ENCODE assay signal across 8 cellular contexts in genomic region chr11:102341844-102342318, GRCh38. TPM values are rescaled to one million over a fixed set of nuclear protein-coding genes. Genes with fewer than 3 reads are reported as not detected.
DNase-seq lines count a peak whose midpoint lies in the region; ATAC-seq and TF ChIP-seq lines count a peak whose summit lies in the region.

No MANE protein-coding gene starts in this region.

- no peak overlapping the region for H3K27ac Mint-ChIP-seq in activated CD8-positive, alpha-beta T cell treated with anti-CD3 and anti-CD28 coated beads for 36 hours
- H3K27ac Mint-ChIP-seq in effector memory CD8-positive, alpha-beta T cell, result no peak overlapping the region
- no peak overlapping the region for H3K27ac Mint-ChIP-seq in stimulated activated memory B cell treated with anti-CD40 and anti-IgM and Interleukin-4, amounts not matched to agents 10 μg/mL and 1 μg/mL and 100 μg/mL, for 72 hours

- CTCF ChIA-PET in activated CD8-positive, alpha-beta T cell treated with anti-CD3 and anti-CD28 coated beads for 36 hours (lab: Charles Lee), result interaction anchor here (0.7 to 10.4 kb wide), 66 partner anchors 8 to 329 kb away, joined by 3 to 204 read pairs (median 6); partner anchors contain the start of gene BIRC3

- H3K23ac ChIP-seq in mesenchymal stem cell (ENCODE audit: low read length in 2 of 2), result no peak overlapping the region

- no peaks in the 10 kb centered on the region for H3K79me1 ChIP-seq in mesenchymal stem cell (replicated peaks; ENCODE audit: low read length, poor library complexity, severe bottlenecking)

- POLR2A ChIA-PET in activated CD8-positive, alpha-beta T cell treated with anti-CD3 and anti-CD28 coated beads for 36 hours (lab: Charles Lee), result interaction anchor here (0.7 to 1.3 kb wide), 4 partner anchors 128 to 154 kb away, joined by 3 read pairs; no protein-coding TSS in a partner anchor

- ATAC-seq in GM19351 (IDR thresholded peaks at IDR 0.05; ENCODE audit: unreplicated experiment) (peak; percentile 61), HG03565 (IDR thresholded peaks at IDR 0.05; ENCODE audit: unreplicated experiment) (peak; percentile 35)
- peak; percentile 63 for ATAC-seq in activated CD8-positive, alpha-beta T cell treated with anti-CD3 and anti-CD28 coated beads for 36 hours
- ATAC-seq in effector memory CD8-positive, alpha-beta T cell (replicated peaks), result peak; percentile 21
- ATAC-seq in stimulated activated memory B cell treated with anti-CD40 and anti-IgM and Interleukin-4, amounts not matched to agents 10 μg/mL and 1 μg/mL and 100 μg/mL, for 72 hours, result peak; percentile 53

- H2AK5ac ChIP-seq in mesenchymal stem cell (ENCODE audit: low read length, severe bottlenecking), result no peak overlapping the region

- peak; percentile 78 for TF ChIP-seq CTCF in activated CD8-positive, alpha-beta T cell treated with anti-CD3 and anti-CD28 coated beads for 36 hours (IDR thresholded peaks at IDR 0.05)

- no peak overlapping the region for H2BK120ac ChIP-seq in mesenchymal stem cell (ENCODE audit: low read depth, low read length)

- H3K9ac ChIP-seq in mesenchymal stem cell (ENCODE audit: low read length), result no peak overlapping the region

- H2BK12ac ChIP-seq in mesenchymal stem cell (ENCODE audit: low read length in 2 of 2), result peak overlapping the region in 1 of 2 experiments; percentile 95

- H3K18ac ChIP-seq in mesenchymal stem cell (ENCODE audit: low read depth in 1 of 2, low read length in 2 of 2), result no peak overlapping the region

- H3K9me3 ChIP-seq in mesenchymal stem cell (ENCODE audit: control insufficient read depth, low read length), result no peaks in the 10 kb centered on the region

- H3K36me3 ChIP-seq in mesenchymal stem cell (ENCODE audit: control insufficient read depth in 1 of 2, insufficient read depth in 2 of 2, low read depth in 1 of 2, low read length in 2 of 2), result no peaks in the 10 kb centered on the region

- no peak overlapping the region for H4K8ac ChIP-seq in mesenchymal stem cell (ENCODE audit: low read length)

- H2AFZ ChIP-seq in mesenchymal stem cell (ENCODE audit: low read depth, low read length), result no peak overlapping the region

- intact Hi-C loops in activated CD8-positive, alpha-beta T cell treated with anti-CD3 and anti-CD28 coated beads for 36 hours (cut with micrococcal nuclease), result loop anchor here (1.0 to 5.0 kb wide), 3 partner anchors 153 to 325 kb away; no protein-coding TSS in a partner anchor

- no peak overlapping the region for H2BK15ac ChIP-seq in mesenchymal stem cell (ENCODE audit: low read depth, poor library complexity, severe bottlenecking)

- no peak overlapping the region for H4K91ac ChIP-seq in mesenchymal stem cell (ENCODE audit: low read length)

- no peak overlapping the region for H3K4me3 ChIP-seq in mesenchymal stem cell (ENCODE audit: insufficient read depth in 1 of 2, low read depth in 1 of 2, low read length in 2 of 2)

- DNase-seq in CD1c-positive myeloid dendritic cell (ENCODE audit: extremely low spot score), result peak; percentile 86
- DNase-seq in NCI-H82 (lab: John Stamatoyannopoulos, UW), result peak; percentile 84
- DNase-seq in activated CD8-positive, alpha-beta T cell treated with anti-CD3 and anti-CD28 coated beads for 36 hours, result peak; percentile 87
- peak; percentile 71 to 77 (median 73) for DNase-seq in effector memory CD8-positive, alpha-beta T cell
- DNase-seq in mesenchymal stem cell, result peak; percentile 84

- peaks cover 23% of the 10 kb centered on the region for H3K4me1 Mint-ChIP-seq in activated CD8-positive, alpha-beta T cell treated with anti-CD3 and anti-CD28 coated beads for 36 hours (ENCODE audit: low read depth)
- peaks cover 8 to 20% of the 10 kb centered on the region in 2 donors for H3K4me1 Mint-ChIP-seq in effector memory CD8-positive, alpha-beta T cell (ENCODE audit: low read depth in 2 of 2)
- peaks cover 51% of the 10 kb centered on the region for H3K4me1 Mint-ChIP-seq in stimulated activated memory B cell treated with anti-CD40 and anti-IgM and Interleukin-4, amounts not matched to agents 10 μg/mL and 1 μg/mL and 100 μg/mL, for 72 hours

- no peak overlapping the region for H2BK5ac ChIP-seq in mesenchymal stem cell (ENCODE audit: low read depth, low read length, poor library complexity, severe bottlenecking)

- no peaks in the 10 kb centered on the region for H3K27me3 ChIP-seq in mesenchymal stem cell (ENCODE audit: control insufficient read depth in 1 of 2, insufficient read depth in 1 of 2, low read length in 2 of 2)

- 43% methylated on average over 1 of the region's 1 CpG for WGBS in mesenchymal stem cell

- H3K4me1 ChIP-seq in mesenchymal stem cell (ENCODE audit: control insufficient read depth, insufficient read depth, low read depth, low read length), result no peaks in the 10 kb centered on the region

- H3K4ac ChIP-seq in mesenchymal stem cell (ENCODE audit: low read depth in 1 of 2, low read length in 2 of 2), result no peak overlapping the region

- peaks cover 2% of the 10 kb centered on the region for H3K36me3 Mint-ChIP-seq in activated CD8-positive, alpha-beta T cell treated with anti-CD3 and anti-CD28 coated beads for 36 hours (ENCODE audit: low read depth)
- peaks cover 34% of the 10 kb centered on the region for H3K36me3 Mint-ChIP-seq in effector memory CD8-positive, alpha-beta T cell (ENCODE audit: insufficient read depth)
- H3K36me3 Mint-ChIP-seq in stimulated activated memory B cell treated with anti-CD40 and anti-IgM and Interleukin-4, amounts not matched to agents 10 μg/mL and 1 μg/mL and 100 μg/mL, for 72 hours, result peaks cover 12% of the 10 kb centered on the region

- no peaks in the 10 kb centered on the region for H3K9me3 Mint-ChIP-seq in activated CD8-positive, alpha-beta T cell treated with anti-CD3 and anti-CD28 coated beads for 36 hours
- no peaks in the 10 kb centered on the region for H3K9me3 Mint-ChIP-seq in effector memory CD8-positive, alpha-beta T cell
- no peaks in the 10 kb centered on the region for H3K9me3 Mint-ChIP-seq in stimulated activated memory B cell treated with anti-CD40 and anti-IgM and Interleukin-4, amounts not matched to agents 10 μg/mL and 1 μg/mL and 100 μg/mL, for 72 hours

- no peak overlapping the region for H3K4me2 ChIP-seq in mesenchymal stem cell (ENCODE audit: low read length, poor library complexity, severe bottlenecking)

- no peak overlapping the region for H3K14ac ChIP-seq in mesenchymal stem cell (ENCODE audit: low read length in 2 of 2)

- H3K27ac ChIP-seq in mesenchymal stem cell (ENCODE audit: low read length, poor library complexity, severe bottlenecking), result no peak overlapping the region

- H3K27me3 Mint-ChIP-seq in activated CD8-positive, alpha-beta T cell treated with anti-CD3 and anti-CD28 coated beads for 36 hours, result no peaks in the 10 kb centered on the region
- no peaks in the 10 kb centered on the region for H3K27me3 Mint-ChIP-seq in effector memory CD8-positive, alpha-beta T cell
- no peaks in the 10 kb centered on the region for H3K27me3 Mint-ChIP-seq in stimulated activated memory B cell treated with anti-CD40 and anti-IgM and Interleukin-4, amounts not matched to agents 10 μg/mL and 1 μg/mL and 100 μg/mL, for 72 hours

- no peak overlapping the region for H3K4me3 Mint-ChIP-seq in activated CD8-positive, alpha-beta T cell treated with anti-CD3 and anti-CD28 coated beads for 36 hours
- H3K4me3 Mint-ChIP-seq in effector memory CD8-positive, alpha-beta T cell, result no peak overlapping the region
- no peak overlapping the region for H3K4me3 Mint-ChIP-seq in stimulated activated memory B cell treated with anti-CD40 and anti-IgM and Interleukin-4, amounts not matched to agents 10 μg/mL and 1 μg/mL and 100 μg/mL, for 72 hours

RNA-seq across cellular contexts. Expression of gene BIRC2, which starts 5.1 kb away (rescaled TPM):
- total RNA-seq in activated CD8-positive, alpha-beta T cell treated with anti-CD3 and anti-CD28 coated beads for 36 hours, result 10 to 100 TPM; 29.8 to 32.9 TPM
- polyA plus RNA-seq in mesenchymal stem cell (2013, experiment 1 of 2), result 36.2 TPM
- polyA plus RNA-seq in mesenchymal stem cell (2013, experiment 2 of 2), result 37.6 TPM

RNA-seq across cellular contexts. Expression of gene BIRC3, which starts 24.6 kb away (rescaled TPM):
- total RNA-seq in activated CD8-positive, alpha-beta T cell treated with anti-CD3 and anti-CD28 coated beads for 36 hours, result 100 to 1,000 TPM; 102 to 108 TPM
- 0.22 TPM for polyA plus RNA-seq in mesenchymal stem cell (2013, experiment 1 of 2)
- polyA plus RNA-seq in mesenchymal stem cell (2013, experiment 2 of 2), result 0.19 TPM
